21 cellular contexts compared by ENCODE assay signal in the genomic region with DNA sequence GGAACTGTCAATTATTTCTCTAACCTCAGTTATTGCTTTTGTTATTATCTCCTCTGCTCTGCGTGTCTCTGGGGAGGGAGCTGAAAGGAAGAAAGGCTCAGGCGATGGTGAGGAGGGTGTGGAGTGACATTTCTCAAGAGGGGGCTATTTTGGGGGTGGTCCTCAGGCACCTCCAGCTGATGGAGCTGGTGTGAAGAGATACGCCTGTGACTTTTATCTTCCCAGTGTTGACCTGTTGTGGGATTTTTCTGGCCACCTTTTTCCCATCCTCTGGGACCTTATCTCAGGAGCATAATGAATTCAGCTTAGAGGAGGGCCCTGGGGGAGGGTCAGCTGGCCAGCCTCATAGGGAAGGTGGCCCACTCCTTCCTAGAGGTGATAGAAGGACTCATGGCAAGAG. TPM values are rescaled to one million over a fixed set of nuclear protein-coding genes. Genes with fewer than 3 reads are reported as not detected.
"Had no signal": no experiment of that assay in that cellular context is flagged by ENCODE, and none has a peak within 500 bp of the region (broad histone marks: within the 10 kb centered on the region; RNA-seq: fewer than 3 reads in every experiment).

No MANE protein-coding gene starts in this region.

- DNase-seq: activated CD4-positive, alpha-beta T cell treated with anti-CD3 and anti-CD28 coated beads for 48 hours; activated CD4-positive, alpha-beta T cell treated with anti-CD3 and anti-CD28 coated beads, Interleukin-2, amount 50 U/mL, for 4 hours; activated CD4-positive, CD25-positive, alpha-beta regulatory T cell treated with anti-CD3 and anti-CD28 coated beads, Interleukin-2, amount 50 U/mL, for 72 hours; activated CD8-positive, alpha-beta memory T cell treated with anti-CD3 and anti-CD28 coated beads, Interleukin-2, amount 50 U/mL, for 48 hours; activated CD8-positive, alpha-beta T cell treated with anti-CD3 and anti-CD28 coated beads, Interleukin-2, amount 10 ng/mL, durations not matched to agents 7 days and 5 days; activated effector memory CD4-positive, alpha-beta T cell treated with anti-CD3 and anti-CD28 coated beads, Interleukin-2, amount 50 U/mL, for 16 hours; activated naive CD4-positive, alpha-beta T cell treated with Interleukin-2 at 50 U/mL for 16 hours; activated T-cell treated with anti-CD3 and anti-CD28 coated beads, Interleukin-2, amount 50 U/mL, for 1 hour; brain microvascular endothelial cell; MG63; MV-4-11; NCI-H1930; NCI-H446; NCI-H524; NCI-H774; PC-3; SHP77 treated with DMSO at 0.1 percent for 48 hours had no signal

- ATAC-seq: activated CD8-positive, alpha-beta T cell treated with anti-CD3 and anti-CD28 coated beads, Interleukin-2, amount 10 ng/mL, durations not matched to agents 7 days and 5 days; activated naive CD4-positive, alpha-beta T cell treated with anti-CD3 and anti-CD28 coated beads, Interleukin-2, amount 50 U/mL, for 72 hours; PC-3; WTC11 had no signal

- H3K27ac ChIP-seq: brain microvascular endothelial cell had no signal

- H3K4me3 Mint-ChIP-seq: activated CD8-positive, alpha-beta T cell treated with anti-CD3 and anti-CD28 coated beads, Interleukin-2, amount 10 ng/mL, durations not matched to agents 7 days and 5 days; T-helper 1 cell treated with Interleukin-12 subunit alpha and Interleukin-12 subunit beta and Interleukin-4 antibody, amounts not matched to agents 30 μg/mL and 1 μg/mL, for 36 hours; WTC11 had no signal

- H3K9me3 ChIP-seq: MG63 had no signal

- H3K36me3 Mint-ChIP-seq: activated naive CD4-positive, alpha-beta T cell treated with anti-CD3 and anti-CD28 coated beads, Interleukin-2, amount 50 U/mL, for 72 hours; WTC11 had no signal

- H3K9me3 Mint-ChIP-seq: activated naive CD4-positive, alpha-beta T cell treated with anti-CD3 and anti-CD28 coated beads, Interleukin-2, amount 50 U/mL, for 72 hours; T-helper 1 cell treated with Interleukin-12 subunit alpha and Interleukin-12 subunit beta and Interleukin-4 antibody, amounts not matched to agents 30 μg/mL and 1 μg/mL, for 36 hours had no signal

- H3K4me3 ChIP-seq: MG63 had no signal

- H3K27ac Mint-ChIP-seq: activated CD8-positive, alpha-beta T cell treated with anti-CD3 and anti-CD28 coated beads, Interleukin-2, amount 10 ng/mL, durations not matched to agents 7 days and 5 days; activated naive CD4-positive, alpha-beta T cell treated with anti-CD3 and anti-CD28 coated beads, Interleukin-2, amount 50 U/mL, for 72 hours; T-helper 1 cell treated with Interleukin-12 subunit alpha and Interleukin-12 subunit beta and Interleukin-4 antibody, amounts not matched to agents 30 μg/mL and 1 μg/mL, for 36 hours; WTC11 had no signal

- H3K27me3 ChIP-seq: brain microvascular endothelial cell had no signal

- H3K36me3 ChIP-seq: brain microvascular endothelial cell, MG63 had no signal

RNA-seq across cellular contexts. Expression of gene KCNA5, which starts 26.4 kb away (rescaled TPM):
- total RNA-seq: activated CD8-positive, alpha-beta T cell treated with anti-CD3 and anti-CD28 coated beads, Interleukin-2, amount 10 ng/mL, durations not matched to agents 7 days and 5 days; activated naive CD4-positive, alpha-beta T cell treated with anti-CD3 and anti-CD28 coated beads, Interleukin-2, amount 50 U/mL, for 72 hours; PC-3; SK-MEL-5 had no signal
